In the genomic region with DNA sequence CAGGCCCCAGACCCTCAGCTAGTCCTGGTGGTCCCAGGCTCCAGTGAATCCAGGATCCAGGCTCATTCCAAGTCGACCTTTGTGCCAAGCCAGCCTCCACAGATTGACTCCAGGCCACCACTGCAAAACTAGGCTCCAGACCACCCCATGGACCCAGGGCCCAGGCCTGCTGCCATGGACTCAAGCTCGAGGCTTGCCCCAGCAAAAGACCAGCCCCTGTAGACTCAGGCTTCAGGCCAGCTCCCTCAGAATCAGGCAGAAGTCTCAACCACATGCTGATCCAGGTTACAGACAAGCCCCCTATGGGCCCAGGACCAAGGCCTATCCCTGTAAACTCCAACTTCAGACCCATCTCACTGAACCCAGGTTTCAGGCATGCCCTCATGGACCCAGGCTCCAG, we compare ENCODE assay signal across 30 cellular contexts.
DNase-seq lines count a peak whose midpoint lies in the region; ATAC-seq, FAIRE-seq and TF ChIP-seq lines count a peak whose summit lies in the region.
"Had no signal": no experiment of that assay in that cellular context is flagged by ENCODE, and none has a peak within 500 bp of the region (broad histone marks: within the 10 kb centered on the region; RNA-seq: fewer than 3 reads in every experiment).

No MANE protein-coding gene starts in this region.

- H3K36me3 ChIP-seq in kidney (ENCODE audit: control insufficient read depth in 1 of 2, insufficient read depth in 2 of 2, low read length in 2 of 2) (no peaks in the 10 kb centered on the region), osteoblast (ENCODE audit: insufficient read depth, low read length) (no peaks in the 10 kb centered on the region)
- H3K36me3 ChIP-seq: BE2C; BLaER1; BLaER1 treated with 17β-estradiol and CSF1 and Interleukin-3, amounts not matched to agents 10 nM and 100 nM had no signal

- H4K20me1 ChIP-seq in osteoblast (ENCODE audit: insufficient read depth, low read length): no peaks in the 10 kb centered on the region
- H4K20me1 ChIP-seq: BLaER1; BLaER1 treated with 17β-estradiol and CSF1 and Interleukin-3, amounts not matched to agents 10 nM and 100 nM had no signal

- intact Hi-C loops in kidney (cut with DNase I): no loop called here

- no peaks in the 10 kb centered on the region for H3K79me2 ChIP-seq in osteoblast (ENCODE audit: insufficient read depth, low read length)

- no peak for TF ChIP-seq CTCF in kidney (IDR thresholded peaks at IDR 0.05; ENCODE audit: borderline replicate concordance, extremely low read depth, insufficient read depth)
- TF ChIP-seq CTCF in osteoblast (IDR thresholded peaks at IDR 0.05; ENCODE audit: extremely low read depth, low read depth, low read length): no peak

- no peak overlapping the region for H2AFZ ChIP-seq in osteoblast (ENCODE audit: low read length)

- FAIRE-seq in kidney (lab: Jason Lieb, UNC): no peak
- FAIRE-seq: A549, D721Med had no signal

- H3K4me1 ChIP-seq in kidney (ENCODE audit: control insufficient read depth in 1 of 2, insufficient read depth in 1 of 2, low read depth in 1 of 2, low read length in 2 of 2) (no peaks in the 10 kb centered on the region), osteoblast (ENCODE audit: insufficient read depth, low read length) (no peaks in the 10 kb centered on the region)
- H3K4me1 ChIP-seq: A549; BE2C; BLaER1; BLaER1 treated with 17β-estradiol and CSF1 and Interleukin-3, amounts not matched to agents 10 nM and 100 nM; Caco-2 had no signal

- H3K27me3 ChIP-seq in osteoblast (ENCODE audit: insufficient read depth, low read length): peaks cover 3% of the 10 kb centered on the region
- H3K27me3 ChIP-seq: BE2C had no signal

- no peak overlapping the region for H3K9ac ChIP-seq in kidney (ENCODE audit: low read length in 2 of 2)
- H3K9ac ChIP-seq: BLaER1; BLaER1 treated with 17β-estradiol and CSF1 and Interleukin-3, amounts not matched to agents 10 nM and 100 nM had no signal

- H3K4me3 ChIP-seq in kidney (ENCODE audit: low read length in 2 of 2) (no peak overlapping the region), osteoblast (ENCODE audit: insufficient read depth, low read length) (no peak overlapping the region)
- H3K4me3 ChIP-seq: A549; BLaER1; BLaER1 treated with 17β-estradiol and CSF1 and Interleukin-3, amounts not matched to agents 10 nM and 100 nM had no signal

- H3K27ac ChIP-seq in kidney (ENCODE audit: low read depth in 2 of 2, low read length in 2 of 2) (no peak overlapping the region), osteoblast (ENCODE audit: low read depth, low read length) (no peak overlapping the region)
- H3K27ac ChIP-seq: 22Rv1; A549; BLaER1; BLaER1 treated with 17β-estradiol and CSF1 and Interleukin-3, amounts not matched to agents 10 nM and 100 nM; C4-2B had no signal

- no peak overlapping the region for H3K4me2 ChIP-seq in osteoblast (ENCODE audit: insufficient read depth, low read length)
- H3K4me2 ChIP-seq: A549; BLaER1; BLaER1 treated with 17β-estradiol and CSF1 and Interleukin-3, amounts not matched to agents 10 nM and 100 nM had no signal

- no peak for ATAC-seq in GM18519 (IDR thresholded peaks at IDR 0.05; ENCODE audit: low FRiP score, unreplicated experiment)
- ATAC-seq: A549; CD8-positive, alpha-beta T cell had no signal

- H3K9me3 ChIP-seq in kidney (ENCODE audit: control insufficient read depth in 1 of 2, low read length in 2 of 2) (no peaks in the 10 kb centered on the region), osteoblast (ENCODE audit: low read depth, low read length) (no peaks in the 10 kb centered on the region)
- H3K9me3 ChIP-seq: A549, BE2C, BLaER1, Caco-2 had no signal

- peak; percentile 61 for DNase-seq in kidney
- peak; percentile 15 for DNase-seq in osteoblast (ENCODE audit: insufficient read length, low spot score, missing footprints)
- DNase-seq in SIG-M5 (lab: John Stamatoyannopoulos, UW): no peak
- DNase-seq: 8988T; ACHN; AML-193; BE2C; C1 segment of cervical spinal cord; Caco-2; Calu3; CD4-positive, alpha-beta memory T cell; CD4-positive, alpha-beta T cell; CD4-positive, CD25-positive, alpha-beta regulatory T cell; CD8-positive, alpha-beta memory T cell; CD8-positive, alpha-beta T cell; COR-L47; DMS 273 treated with DMSO at 0.1 percent for 48 hours; DMS153; DMS53; DMS79; DMS79 treated with DMSO at 0.1 percent for 48 hours; DND-41; EL had no signal
